ENCODE assay signal across 8 cellular contexts in the genomic region with DNA sequence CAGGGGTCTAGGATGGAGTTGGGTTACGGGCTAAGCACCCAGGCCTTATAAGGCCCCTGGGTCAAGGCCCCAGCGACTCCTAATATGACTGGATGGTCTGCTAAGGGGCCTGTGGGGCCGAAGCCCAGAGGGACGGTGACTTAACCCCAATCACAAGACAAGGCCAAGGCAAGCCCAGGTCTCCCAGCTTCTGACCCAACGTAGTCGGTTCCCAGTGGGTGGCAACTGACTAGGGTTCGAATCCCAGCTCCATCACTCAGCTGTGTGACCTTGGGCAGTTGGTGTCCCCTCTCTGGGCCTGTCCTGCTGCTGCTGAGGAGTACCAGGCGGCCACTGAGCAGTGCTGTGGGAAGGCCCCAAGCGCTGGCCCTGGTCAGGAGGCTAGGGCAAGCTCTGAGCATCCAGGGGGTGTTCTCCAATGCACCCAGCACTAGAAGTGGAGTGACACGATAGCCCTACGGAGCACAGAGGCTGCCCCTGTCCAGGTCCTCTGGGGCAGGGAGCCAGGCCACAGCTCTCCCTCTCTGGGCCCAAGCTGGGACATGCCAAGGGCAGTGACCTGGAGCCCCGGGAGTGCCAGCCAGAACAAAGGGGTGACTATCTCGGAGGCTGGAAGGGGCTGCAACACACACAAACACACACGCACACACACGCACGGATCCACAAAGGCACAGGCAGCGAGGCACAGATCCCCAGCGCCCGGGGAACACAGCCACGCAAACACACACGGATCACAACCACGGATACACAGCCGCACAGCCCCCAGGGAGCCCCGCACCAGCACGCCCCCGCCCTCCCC. TPM values are rescaled to one million over a fixed set of nuclear protein-coding genes. Genes with fewer than 3 reads are reported as not detected.
DNase-seq lines count a peak whose midpoint lies in the region; ATAC-seq and TF ChIP-seq lines count a peak whose summit lies in the region.

No MANE protein-coding gene starts in this region.

- peak overlapping the region; percentile 78 for H3K27ac ChIP-seq in lower lobe of right lung
- H3K27ac ChIP-seq in thyroid gland, result peak overlapping the region; percentile 44 to 74 (median 65)

- TF ChIP-seq CTCF in choroid plexus epithelial cell (conservative IDR thresholded peaks at IDR 0.05; ENCODE audit: low read depth, low read length), result no peak
- TF ChIP-seq CTCF in lower lobe of right lung (IDR thresholded peaks at IDR 0.05), result no peak
- TF ChIP-seq CTCF in thyroid gland (IDR thresholded peaks at IDR 0.05), result no peak

- H3K9me3 ChIP-seq in lower lobe of right lung (no peaks in the 10 kb centered on the region), thyroid gland (no peaks in the 10 kb centered on the region)

- ATAC-seq in lower lobe of right lung (peak; percentile 39 to 48), HG02870 (IDR thresholded peaks at IDR 0.05; ENCODE audit: unreplicated experiment) (no peak)

- H3K36me3 ChIP-seq in lower lobe of right lung, result peaks cover 11% of the 10 kb centered on the region
- H3K36me3 ChIP-seq in thyroid gland, result no peaks in the 10 kb centered on the region

- intact Hi-C loops in lower lobe of right lung (cut with DNase I), result no loop called here
- intact Hi-C loops in thyroid gland (cut with DNase I), result no loop called here

- H3K4me3 ChIP-seq in choroid plexus epithelial cell (ENCODE audit: low read depth, low read length) (peak overlapping the region; percentile 63), lower lobe of right lung (peak overlapping the region; percentile 67), thyroid gland (replicated peaks in 1 of 3) (peak overlapping the region; percentile 18 to 54 (median 28))

- peaks cover 54% of the 10 kb centered on the region for H3K4me1 ChIP-seq in lower lobe of right lung
- H3K4me1 ChIP-seq in thyroid gland, result peaks cover 43 to 44% of the 10 kb centered on the region in 2 donors

- no peaks in the 10 kb centered on the region for H3K27me3 ChIP-seq in lower lobe of right lung (ENCODE audit: low read depth)
- H3K27me3 ChIP-seq in thyroid gland, result no peaks in the 10 kb centered on the region

- peak; percentile 53 for DNase-seq in NCI-H748 (lab: John Stamatoyannopoulos, UW; ENCODE audit: unreplicated experiment)
- DNase-seq in NCI-H748 treated with DMSO at 0.1 percent for 48 hours (lab: John Stamatoyannopoulos, UW), result no peak
- no peak for DNase-seq in choroid plexus epithelial cell (ENCODE audit: low read depth)
- DNase-seq in lower lobe of right lung, result no peak
- DNase-seq in thyroid gland, result peak; percentile 77 to 83
- DNase-seq in stimulated activated CD4-positive, alpha-beta T cell treated with anti-CD3 and anti-CD28 coated beads, Interleukin-2, amount 100 ng/mL, for 48 hours, result no peak
- DNase-seq in GF-D8 (lab: John Stamatoyannopoulos, UW), result no peak

- TF ChIP-seq POLR2A in thyroid gland (IDR thresholded peaks at IDR 0.05), result no peak

- WGBS in thyroid gland, 2 donors, result 13 to 59% methylated on average over 9 to 12 of the region's 26 CpGs

RNA-seq across cellular contexts. Expression of a gene that starts 0.5 kb away (rescaled TPM):
- 185 TPM for total RNA-seq in lower lobe of right lung
- total RNA-seq in thyroid gland, result 10 to 100 TPM; 56.3 to 98.9 (median 86.3) TPM

RNA-seq across cellular contexts. Expression of a gene that starts 22.4 kb away (rescaled TPM):
- total RNA-seq in lower lobe of right lung (82.0 TPM), thyroid gland (100 to 1,000 TPM in 1 of 4 donors, 10 to 100 TPM in 3; 39.2 to 124 (median 50.8) TPM)

RNA-seq across cellular contexts. Expression of a gene that starts 22.5 kb away (rescaled TPM):
- total RNA-seq in lower lobe of right lung (323 TPM), thyroid gland (100 to 1,000 TPM in 1 of 4 donors, 10 to 100 TPM in 3; 45.6 to 115 (median 51.1) TPM)

RNA-seq across cellular contexts. Expression of a gene that starts 39.9 kb away (rescaled TPM):
- total RNA-seq in lower lobe of right lung (45.6 TPM), thyroid gland (10 to 100 TPM in 3 of 4 donors, 1 to 10 TPM in 1; 8.9 to 27.4 (median 19.1) TPM)

RNA-seq across cellular contexts. Expression of a gene that starts 53.6 kb away (rescaled TPM):
- 11.5 TPM for total RNA-seq in lower lobe of right lung
- 1 to 10 TPM in 3 of 4 donors, not detected in 1; 1.0 to 5.2 (median 1.6) TPM for total RNA-seq in thyroid gland

Comparison
In these comparisons a context has a peak if more than half of its experiments do, and no peak if none do; other contexts are left out.
1. DNase-seq: peak in NCI-H748 (single experiment) and thyroid gland (2 of 2); none in NCI-H748 treated with DMSO at 0.1 percent for 48 hours (single experiment), choroid plexus epithelial cell (single experiment), lower lobe of right lung (single experiment), stimulated activated CD4-positive, alpha-beta T cell treated with anti-CD3 and anti-CD28 coated beads, Interleukin-2, amount 100 ng/mL, for 48 hours (0 of 2) and GF-D8 (single experiment).
2. Peak in every context shown above with its lines, with median percentiles within 50 percentile points of each other: H3K4me3 ChIP-seq.